ENCODE assay signal across 10 cellular contexts in the genomic region with DNA sequence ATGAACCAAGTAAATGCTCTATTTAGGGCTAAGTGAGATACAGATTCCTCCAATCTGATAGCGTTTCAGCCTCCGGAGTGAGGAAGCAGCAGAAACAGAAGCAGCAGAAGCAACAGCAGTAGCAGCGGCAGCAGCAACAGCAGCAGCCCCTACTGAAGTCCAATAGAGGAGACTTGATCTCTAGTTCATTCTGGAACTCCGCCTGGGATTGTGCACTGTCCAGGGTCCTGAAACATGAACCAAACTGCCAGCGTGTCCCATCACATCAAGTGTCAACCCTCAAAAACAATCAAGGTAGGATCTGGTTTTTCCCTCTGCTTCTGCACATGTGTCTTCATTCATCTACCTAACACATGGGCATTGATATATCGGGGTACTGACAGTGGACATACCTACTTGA. TPM values are rescaled to one million over a fixed set of nuclear protein-coding genes. Genes with fewer than 3 reads are reported as not detected.
DNase-seq lines count a peak whose midpoint lies in the region; ATAC-seq and TF ChIP-seq lines count a peak whose summit lies in the region.
"Had no signal": no experiment of that assay in that cellular context is flagged by ENCODE, and none has a peak within 500 bp of the region (broad histone marks: within the 10 kb centered on the region; RNA-seq: fewer than 3 reads in every experiment).

A gene (plus strand): TSS at position 97 of the 400 bp plus-strand sequence.

- no peak within 1 kb of the TSS for H3K4me2 ChIP-seq in GM23248 (ENCODE audit: unreplicated experiment)

- no peak within 1 kb of the TSS for H2AFZ ChIP-seq in GM23248

- no peak within 1 kb of the TSS for H3K9ac ChIP-seq in GM23248

- WGBS in GM23248 (ENCODE audit: low coverage in 1 of 2, low lambda C conversion rate in 2 of 2, missing lambda C conversion rate in 2 of 2), 2 experiments, result 2 to 6% methylated on average over 6 of the region's 6 CpGs
- WGBS in body of pancreas, 2 donors, result 11 to 14% methylated on average over 6 of the region's 6 CpGs

- no peak for TF ChIP-seq POLR2A in body of pancreas (IDR thresholded peaks at IDR 0.05)

- H3K4me3 ChIP-seq in GM23248, result no peak within 1 kb of the TSS
- no peak within 1 kb of the TSS for H3K4me3 ChIP-seq in LNCaP clone FGC (ENCODE audit: low read depth, low read length)
- no peak within 1 kb of the TSS for H3K4me3 ChIP-seq in body of pancreas

- H3F3A ChIP-seq in GM23248 (ENCODE audit: insufficient read depth), result no peaks in the 10 kb centered on the region

- in situ Hi-C loops in GM23248 (cut with MboI), result no loop called here

- H3K9me3 ChIP-seq in GM23248 (ENCODE audit: low read depth) (no peaks in the 10 kb centered on the region), body of pancreas (no peaks in the 10 kb centered on the region)

- no peaks in the 10 kb centered on the region for H3K4me1 ChIP-seq in GM23248 (ENCODE audit: insufficient read depth)
- H3K4me1 ChIP-seq in body of pancreas, result no peaks in the 10 kb centered on the region

- TF ChIP-seq CTCF in LNCaP clone FGC (IDR thresholded peaks at IDR 0.05; ENCODE audit: control insufficient read depth, extremely low read depth, insufficient read depth) (no peak), body of pancreas (IDR thresholded peaks at IDR 0.05) (no peak)

- H3K79me2 ChIP-seq in GM23248 (ENCODE audit: insufficient read depth), result no peaks in the 10 kb centered on the region

- no peak for ATAC-seq in body of pancreas
- no peak for ATAC-seq in GM18519 (IDR thresholded peaks at IDR 0.05; ENCODE audit: low FRiP score, unreplicated experiment)

- intact Hi-C loops in body of pancreas (cut with DNase I), result no loop called here

- no peaks in the 10 kb centered on the region for H3K9me2 ChIP-seq in GM23248 (ENCODE audit: insufficient read depth)

- DNase-seq in GM23248 (peak; percentile 4), LNCaP clone FGC (ENCODE audit: low read depth) (peak; percentile 4), body of pancreas (peak in 3 of 4 donors; percentile 3 to 20 (median 12)), mucosa of gallbladder (ENCODE audit: low spot score) (peak; percentile 48), NCI-H1092 (lab: John Stamatoyannopoulos, UW) (no peak), SKM-1 treated with dmso at 0.1 percent for 144 hours (lab: John Stamatoyannopoulos, UW; ENCODE audit: unreplicated experiment) (no peak)
- DNase-seq: GDM1, NCI-H82 had no signal

- H4K20me1 ChIP-seq in GM23248 (ENCODE audit: insufficient read depth), result no peaks in the 10 kb centered on the region

- H3K36me3 ChIP-seq in GM23248 (ENCODE audit: low read depth) (no peaks in the 10 kb centered on the region), body of pancreas (replicated peaks in 1 of 2; ENCODE audit: insufficient read depth in 1 of 2, low read depth in 2 of 2) (no peaks in the 10 kb centered on the region)

- H3K27me3 ChIP-seq in GM23248 (replicated peaks; ENCODE audit: insufficient read depth) (no peaks in the 10 kb centered on the region), body of pancreas (no peaks in the 10 kb centered on the region)

- H3K27ac ChIP-seq in GM23248 (no peak within 1 kb of the TSS), body of pancreas (no peak within 1 kb of the TSS)

RNA-seq across cellular contexts. Expression of the gene that starts here (rescaled TPM):
- not detected in 2 replicates for total RNA-seq in GM23248 (2014; rRNA removed; shearing (Covaris generic))
- not detected in 2 replicates for polyA plus RNA-seq in GM23248 (2016; fragmentation: Nextera tagmentation; extraction: Ambion mirVana)
- total RNA-seq in body of pancreas, result 10 to 100 TPM in 1 of 2 donors, 1 to 10 TPM in 1; 3.1 to 11.2 TPM
- 6.6 TPM for total RNA-seq in mucosa of gallbladder
- total RNA-seq: activated CD8-positive, alpha-beta memory T cell treated with anti-CD3 and anti-CD28 coated beads for 36 hours had no signal

Comparison
In these comparisons a context has a peak if more than half of its experiments do, and no peak if none do; other contexts are left out.
1. Peak in DNase-seq in GM23248; RNA of the gene not detected or under 1 TPM.
2. DNase-seq: peak in LNCaP clone FGC (single experiment), body of pancreas (3 of 4) and mucosa of gallbladder (single experiment); none in NCI-H1092 (single experiment) and SKM-1 treated with dmso at 0.1 percent for 144 hours (single experiment).